ENCODE assay signal across 9 cellular contexts in genomic region chr5:170184007-170184687, GRCh38. TPM values are rescaled to one million over a fixed set of nuclear protein-coding genes. Genes with fewer than 3 reads are reported as not detected.
DNase-seq lines count a peak whose midpoint lies in the region; ATAC-seq and TF ChIP-seq lines count a peak whose summit lies in the region.
"Had no signal": no experiment of that assay in that cellular context is flagged by ENCODE, and none has a peak within 500 bp of the region (broad histone marks: within the 10 kb centered on the region; RNA-seq: fewer than 3 reads in every experiment).

No MANE protein-coding gene starts in this region.

- H3K27ac ChIP-seq in spleen, result no peak overlapping the region

- H3K27me3 Mint-ChIP-seq in Calu3 (ENCODE audit: unreplicated experiment), result peaks cover 49% of the 10 kb centered on the region

- no peaks in the 10 kb centered on the region for H3K4me1 Mint-ChIP-seq in Calu3 (ENCODE audit: low read depth, unreplicated experiment)

- peak; percentile 90 for DNase-seq in Calu3
- peak; percentile 54 for DNase-seq in HT1080 (ENCODE audit: low read depth)
- DNase-seq in SK-N-DZ (ENCODE audit: low spot score), result peak; percentile 73
- peak; percentile 44 for DNase-seq in astrocyte of the spinal cord (ENCODE audit: low read depth, low spot score)
- DNase-seq in iPS DF 19.7 (ENCODE audit: low read depth, low spot score), result peak; percentile 59
- peak; percentile 83 for DNase-seq in spleen

- in situ Hi-C loops in astrocyte of the spinal cord (cut with HindIII; ENCODE audit: low sequenced_read_pairs), result no loop called here

- H3K4me3 ChIP-seq in astrocyte of the spinal cord (ENCODE audit: low read depth, low read length) (no peak overlapping the region), spleen (no peak overlapping the region)

- intact Hi-C loops in Calu3 (cut with micrococcal nuclease; ENCODE audit: unreplicated experiment), result loop anchor here (1.0 to 10.0 kb wide), 3 partner anchors 32 to 479 kb away; no protein-coding TSS in a partner anchor
- intact Hi-C loops in spleen (cut with DNase I; ENCODE audit: low total_unique reads), result no loop called here

- no peak overlapping the region for H3K27ac Mint-ChIP-seq in Calu3 (ENCODE audit: unreplicated experiment)

- no peak overlapping the region for H3K4me3 Mint-ChIP-seq in Calu3 (ENCODE audit: low read depth, unreplicated experiment)

- CTCF ChIA-PET in Calu3 (lab: Charles Lee), result interaction anchor here (0.5 to 1.7 kb wide), 12 partner anchors 10 to 487 kb away, joined by 3 to 26 read pairs (median 4); no protein-coding TSS in a partner anchor

- peak; percentile 93 for TF ChIP-seq CTCF in Calu3 (IDR thresholded peaks at IDR 0.05; ENCODE audit: unreplicated experiment)
- peak; percentile 89 for TF ChIP-seq CTCF in astrocyte of the spinal cord (IDR thresholded peaks at IDR 0.05; ENCODE audit: low read depth, low read length)
- peak in 10 of 11 experiments; percentile 37 to 84 (median 67) for TF ChIP-seq CTCF in spleen (IDR thresholded peaks at IDR 0.05 in 8 of 11, conservative IDR thresholded peaks at IDR 0.05 in 3 of 11)

- H3K4me1 ChIP-seq in spleen, result peaks cover 0 to 3% (median 0%) of the 10 kb centered on the region in 6 donors

- H3K9me3 ChIP-seq in spleen, result no peaks in the 10 kb centered on the region

- no peaks in the 10 kb centered on the region for H3K36me3 Mint-ChIP-seq in Calu3 (ENCODE audit: insufficient read depth, unreplicated experiment)

- ATAC-seq in GM19452 (IDR thresholded peaks at IDR 0.05; ENCODE audit: unreplicated experiment), result peak; percentile 73
- ATAC-seq in HG02763 (IDR thresholded peaks at IDR 0.05; ENCODE audit: unreplicated experiment), result no peak

- H3K9me3 Mint-ChIP-seq in Calu3 (ENCODE audit: low read depth, unreplicated experiment), result no peaks in the 10 kb centered on the region

- TF ChIP-seq POLR2A in spleen (IDR thresholded peaks at IDR 0.05), result no peak

- WGBS in spleen, 5 donors, result 37 to 44% (median 42%) methylated on average over 8 of the region's 8 CpGs

- no TSS peak for BruUV-seq in Calu3 (replicated peaks; lab: Mats Ljungman, UMichigan)

- no peaks in the 10 kb centered on the region for H3K36me3 ChIP-seq in spleen

- H3K27me3 ChIP-seq in spleen (replicated peaks in 1 of 7), result peaks cover 0 to 11% (median 0%) of the 10 kb centered on the region in 7 donors

RNA-seq across cellular contexts. Expression of gene C5orf58, which starts 48.6 kb away (rescaled TPM):
- not detected in 2 replicates for total RNA-seq in Calu3 (2022)
- total RNA-seq in HT1080 (2014; rRNA removed; shearing (Covaris generic)), result 2.4 and 7.7 TPM in 2 replicates
- polyA plus RNA-seq in HT1080 (2015; cell fraction: cytosol; rRNA removed), result 13.5 and 23.6 TPM in 2 replicates
- 10.5 and 13.1 TPM in 2 replicates for polyA plus RNA-seq in HT1080 (2015; cell fraction: nucleus; rRNA removed)
- not detected in 2 replicates for polyA plus RNA-seq in SK-N-DZ (2014; cell fraction: cytosol; rRNA removed)
- not detected in 2 replicates for polyA plus RNA-seq in SK-N-DZ (2014; cell fraction: nucleus; rRNA removed)
- total RNA-seq in spleen, result not detected
- polyA plus RNA-seq in spleen, result under 1 TPM in 1 of 3 donors, not detected in 2; 0.35 TPM
- total RNA-seq: temporal lobe had no signal
